26 cellular contexts compared by ENCODE assay signal in genomic region chr2:215548714-215549113, GRCh38.
DNase-seq lines count a peak whose midpoint lies in the region; ATAC-seq and TF ChIP-seq lines count a peak whose summit lies in the region.
"Had no signal": no experiment of that assay in that cellular context is flagged by ENCODE, and none has a peak within 500 bp of the region (broad histone marks: within the 10 kb centered on the region; RNA-seq: fewer than 3 reads in every experiment).

No MANE protein-coding gene starts in this region.

- ATAC-seq in HG02885 (IDR thresholded peaks at IDR 0.05; ENCODE audit: poor library complexity, unreplicated experiment) = no peak
- ATAC-seq: A549; activated CD4-positive, alpha-beta T cell treated with anti-CD3 and anti-CD28 coated beads for 36 hours; activated naive CD4-positive, alpha-beta T cell treated with anti-CD3 and anti-CD28 coated beads, Interleukin-2, amount 50 U/mL, for 72 hours; heart left ventricle; naive thymus-derived CD4-positive, alpha-beta T cell; T-cell had no signal

- CTCF ChIA-PET in AG04450 (lab: Charles Lee) = interaction anchor here (0.8 kb wide), 1 partner anchor 94 kb away, joined by 3 read pairs; no protein-coding TSS in a partner anchor
- CTCF ChIA-PET in HEK293 (lab: Yijun Ruan, JAX) = interaction anchor here (1.1 to 1.2 kb wide), 2 partner anchors 16 to 94 kb away, joined by 3 read pairs; no protein-coding TSS in a partner anchor

- H3K9me3 Mint-ChIP-seq in nephron progenitor cell = peaks cover 3% of the 10 kb centered on the region
- H3K9me3 Mint-ChIP-seq: activated naive CD4-positive, alpha-beta T cell treated with anti-CD3 and anti-CD28 coated beads, Interleukin-2, amount 50 U/mL, for 72 hours; activated T-cell treated with anti-CD3 and anti-CD28 coated beads, Interleukin-2, amount 50 U/mL, for 24 hours; endodermal cell; naive thymus-derived CD4-positive, alpha-beta T cell had no signal

- H3K27me3 Mint-ChIP-seq in nephron progenitor cell (ENCODE audit: low read depth, poor library complexity) = peaks cover 8% of the 10 kb centered on the region
- H3K27me3 Mint-ChIP-seq: activated CD4-positive, alpha-beta T cell treated with anti-CD3 and anti-CD28 coated beads for 36 hours; activated T-cell treated with anti-CD3 and anti-CD28 coated beads, Interleukin-2, amount 50 U/mL, for 24 hours had no signal

- no peak for DNase-seq in AG04450 (ENCODE audit: low read depth, low spot score)
- DNase-seq in astrocyte of the hippocampus (ENCODE audit: low read depth, low spot score) = peak; percentile 26
- DNase-seq in foreskin melanocyte = peak; percentile 69
- DNase-seq in nephron progenitor cell = no peak
- no peak for DNase-seq in activated effector memory CD4-positive, alpha-beta T cell treated with Interleukin-2 at 50 U/mL for 16 hours
- DNase-seq in C1 segment of cervical spinal cord (lab: John Stamatoyannopoulos, UW) = no peak
- DNase-seq: activated CD4-positive, alpha-beta T cell treated with anti-CD3 and anti-CD28 coated beads for 36 hours; activated CD8-positive, alpha-beta memory T cell treated with anti-CD3 and anti-CD28 coated beads for 24 hours; activated T-cell treated with anti-CD3 and anti-CD28 coated beads, Interleukin-2, amount 50 U/mL, for 24 hours; cortex of kidney; endodermal cell; esophagus squamous epithelium; heart left ventricle; naive thymus-derived CD4-positive, alpha-beta T cell; NCI-H1694 treated with DMSO at 0.1 percent for 48 hours; NCI-H2227 treated with DMSO at 0.1 percent for 48 hours; NCI-H82; ovary; PC-9; SHP77 treated with DMSO at 0.1 percent for 48 hours; T-cell; transverse colon had no signal

- TF ChIP-seq CTCF in AG04450 (IDR thresholded peaks at IDR 0.05; ENCODE audit: low read depth, low read length) = no peak
- TF ChIP-seq CTCF in HEK293 (tag by site-specific recombination; IDR thresholded peaks at IDR 0.05) = no peak
- no peak for TF ChIP-seq CTCF in nephron progenitor cell (IDR thresholded peaks at IDR 0.05)

- POLR2A ChIA-PET in AG04450 (lab: Yijun Ruan, JAX) (interaction anchor here (0.6 kb wide), 1 partner anchor 9 kb away, joined by 3 read pairs; no protein-coding TSS in a partner anchor), HEK293 (lab: Yijun Ruan, JAX) (no interaction called here)

- no peaks in the 10 kb centered on the region for H3K27me3 ChIP-seq in AG04450 (ENCODE audit: control insufficient read depth, insufficient read depth, low read length)
- H3K27me3 ChIP-seq: esophagus squamous epithelium, heart left ventricle, ovary, transverse colon had no signal

- H3K36me3 ChIP-seq in HEK293 (ENCODE audit: control insufficient read depth in 2 of 2, insufficient read depth in 1 of 2, low read length in 2 of 2) = no peaks in the 10 kb centered on the region
- H3K36me3 ChIP-seq: esophagus squamous epithelium, heart left ventricle, ovary, transverse colon had no signal

- no peaks in the 10 kb centered on the region; the same call in 1 of the 2 replicates for H3K9me3 ChIP-seq in AG04450 (ENCODE audit: control insufficient read depth, insufficient read depth, low read length)
- no peaks in the 10 kb centered on the region for H3K9me3 ChIP-seq in HEK293 (ENCODE audit: control insufficient read depth, insufficient read depth, low read depth, low read length)
- H3K9me3 ChIP-seq: A549, esophagus squamous epithelium, heart left ventricle, ovary, transverse colon had no signal

- no peak overlapping the region for H3K4me3 Mint-ChIP-seq in nephron progenitor cell
- H3K4me3 Mint-ChIP-seq: activated CD4-positive, alpha-beta T cell treated with anti-CD3 and anti-CD28 coated beads for 36 hours; activated T-cell treated with anti-CD3 and anti-CD28 coated beads, Interleukin-2, amount 50 U/mL, for 24 hours; naive thymus-derived CD4-positive, alpha-beta T cell; T-cell had no signal

- peak overlapping the region; percentile 42 for H3K27ac ChIP-seq in AG04450 (ENCODE audit: low read depth, low read length)
- H3K27ac ChIP-seq in HEK293 (ENCODE audit: extremely low read depth, low read depth, low read length) = no peak overlapping the region
- H3K27ac ChIP-seq: A549, esophagus squamous epithelium, heart left ventricle, ovary, PC-9, transverse colon had no signal

- no peaks in the 10 kb centered on the region for H3K4me1 ChIP-seq in HEK293 (ENCODE audit: control insufficient read depth, insufficient read depth, low read length)
- H3K4me1 ChIP-seq: A549, esophagus squamous epithelium, heart left ventricle, transverse colon had no signal

- H3K27ac Mint-ChIP-seq in nephron progenitor cell = no peak overlapping the region
- H3K27ac Mint-ChIP-seq: activated CD4-positive, alpha-beta T cell treated with anti-CD3 and anti-CD28 coated beads for 36 hours; activated naive CD4-positive, alpha-beta T cell treated with anti-CD3 and anti-CD28 coated beads, Interleukin-2, amount 50 U/mL, for 72 hours; activated T-cell treated with anti-CD3 and anti-CD28 coated beads, Interleukin-2, amount 50 U/mL, for 24 hours; naive thymus-derived CD4-positive, alpha-beta T cell; T-cell had no signal

- no peaks in the 10 kb centered on the region for H3K36me3 Mint-ChIP-seq in nephron progenitor cell (ENCODE audit: low read depth)
- H3K36me3 Mint-ChIP-seq: activated naive CD4-positive, alpha-beta T cell treated with anti-CD3 and anti-CD28 coated beads, Interleukin-2, amount 50 U/mL, for 72 hours; naive thymus-derived CD4-positive, alpha-beta T cell; T-cell had no signal

- H3K4me3 ChIP-seq in AG04450 (ENCODE audit: low read depth, low read length) (no peak overlapping the region), HEK293 (ENCODE audit: low read depth, low read length) (no peak overlapping the region)
- H3K4me3 ChIP-seq: A549, esophagus squamous epithelium, heart left ventricle, ovary, PC-9, transverse colon had no signal

- H3K4me1 Mint-ChIP-seq in nephron progenitor cell = no peaks in the 10 kb centered on the region
- H3K4me1 Mint-ChIP-seq: activated CD4-positive, alpha-beta T cell treated with anti-CD3 and anti-CD28 coated beads for 36 hours; naive thymus-derived CD4-positive, alpha-beta T cell; T-cell had no signal

TF ChIP-seq in HEK293, 187 proteins besides CTCF, POLR2A, EP300 and RAD21:
- TF ChIP-seq ZNF600 (tag by site-specific recombination; IDR thresholded peaks at IDR 0.05) (no peak), ZIC2 (tag by site-specific recombination; IDR thresholded peaks at IDR 0.05) (0 out of 2 replicates have a peak, but pooled peaks have one; percentile 16)

Comparison
In these comparisons a context has a peak if more than half of its experiments do, and no peak if none do; other contexts are left out.
1. DNase-seq: peak in astrocyte of the hippocampus (single experiment) and foreskin melanocyte (single experiment); none in AG04450 (single experiment), nephron progenitor cell (single experiment), activated effector memory CD4-positive, alpha-beta T cell treated with Interleukin-2 at 50 U/mL for 16 hours (single experiment) and C1 segment of cervical spinal cord (0 of 14).